In the genomic region with DNA sequence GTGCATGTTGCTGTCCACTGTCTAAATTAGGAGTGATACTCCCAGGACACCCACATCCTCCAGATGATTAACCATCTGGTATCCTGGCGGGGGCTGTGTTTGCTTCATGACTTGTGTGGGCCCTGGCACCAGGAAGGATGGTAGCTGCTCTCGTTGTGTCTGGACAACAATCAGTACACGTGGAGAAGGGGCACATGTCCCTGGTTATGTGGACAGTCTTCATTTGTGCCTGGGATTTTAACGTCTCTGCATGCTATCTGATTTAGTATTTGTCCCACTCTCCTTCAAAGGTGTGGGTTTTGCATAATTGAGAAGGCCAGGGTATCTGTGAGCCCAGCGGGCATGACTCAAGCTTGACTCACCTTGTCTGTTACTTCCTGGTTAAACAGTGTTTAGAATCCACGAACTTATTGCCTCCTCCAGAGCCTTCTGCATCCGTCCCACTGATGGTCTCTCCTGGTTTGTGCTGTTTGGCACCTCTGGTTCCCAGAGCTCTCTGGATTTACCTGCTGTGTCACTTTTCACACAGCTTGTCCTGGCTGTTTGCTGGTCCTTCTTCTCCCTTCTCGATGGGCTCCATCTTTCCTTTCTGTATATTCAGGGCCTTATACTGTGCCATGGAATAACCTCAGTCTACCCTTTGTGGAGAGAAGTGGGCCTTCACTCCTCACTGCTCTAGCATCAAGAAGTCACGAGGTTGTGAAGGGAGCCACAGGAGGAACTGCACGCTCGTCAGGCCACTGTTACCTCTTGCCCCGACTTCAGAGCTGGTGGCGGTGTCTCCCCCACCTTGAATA, we compare ENCODE assay signal across 15 cellular contexts. TPM values are rescaled to one million over a fixed set of nuclear protein-coding genes. Genes with fewer than 3 reads are reported as not detected.
DNase-seq lines count a peak whose midpoint lies in the region; ATAC-seq, FAIRE-seq and TF ChIP-seq lines count a peak whose summit lies in the region.
"Had no signal": no experiment of that assay in that cellular context is flagged by ENCODE, and none has a peak within 500 bp of the region (broad histone marks: within the 10 kb centered on the region; RNA-seq: fewer than 3 reads in every experiment).

No MANE protein-coding gene starts in this region.

- no peak overlapping the region for H3K27ac Mint-ChIP-seq in activated naive CD4-positive, alpha-beta T cell treated with anti-CD3 and anti-CD28 coated beads for 36 hours

- ATAC-seq in HG02610 (IDR thresholded peaks at IDR 0.05; ENCODE audit: unreplicated experiment): no peak
- no peak for ATAC-seq in GM21367 (IDR thresholded peaks at IDR 0.05; ENCODE audit: unreplicated experiment)

- H3K27me3 ChIP-seq in stomach: no peaks in the 10 kb centered on the region

- no peaks in the 10 kb centered on the region for H3K9me3 Mint-ChIP-seq in activated naive CD4-positive, alpha-beta T cell treated with anti-CD3 and anti-CD28 coated beads for 36 hours
- H3K9me3 Mint-ChIP-seq: central memory CD8-positive, alpha-beta T cell had no signal

- DNase-seq in activated naive CD4-positive, alpha-beta T cell treated with anti-CD3 and anti-CD28 coated beads for 36 hours: peak; percentile 22
- no peak for DNase-seq in activated naive CD4-positive, alpha-beta T cell treated with Interleukin-2 at 50 U/mL for 16 hours
- peak; percentile 38 for DNase-seq in NCI-H526 treated with DMSO at 0.1 percent for 48 hours (lab: John Stamatoyannopoulos, UW)
- peak; percentile 91 for DNase-seq in epithelial cell of esophagus (ENCODE audit: low read depth)
- peak; percentile 34 for DNase-seq in stomach
- no peak for DNase-seq in GM19239 (ENCODE audit: insufficient read length, low spot score)
- DNase-seq: CD4-positive, CD25-positive, alpha-beta regulatory T cell; glutamatergic neuron; midbrain; NCI-H187; stimulated activated naive CD4-positive, alpha-beta T cell had no signal

- no peak for TF ChIP-seq EP300 in stomach (IDR thresholded peaks at IDR 0.05)

- no peak overlapping the region for H3K27ac ChIP-seq in stomach

- peaks cover 0 to 12% (median 0%) of the 10 kb centered on the region in 4 donors for H3K4me1 ChIP-seq in stomach

- CTCF ChIA-PET in activated naive CD4-positive, alpha-beta T cell treated with anti-CD3 and anti-CD28 coated beads for 36 hours (lab: Charles Lee): interaction anchor here (1.0 to 1.1 kb wide), 2 partner anchors 19 to 340 kb away, joined by 3 read pairs; no protein-coding TSS in a partner anchor

- WGBS in stomach, 5 donors: 74 to 79% (median 76%) methylated on average over 13 of the region's 13 CpGs

- H3K36me3 Mint-ChIP-seq in activated naive CD4-positive, alpha-beta T cell treated with anti-CD3 and anti-CD28 coated beads for 36 hours (ENCODE audit: low read depth): no peaks in the 10 kb centered on the region
- H3K36me3 Mint-ChIP-seq: CD4-positive, CD25-positive, alpha-beta regulatory T cell had no signal

- no peaks in the 10 kb centered on the region for H3K4me1 Mint-ChIP-seq in activated naive CD4-positive, alpha-beta T cell treated with anti-CD3 and anti-CD28 coated beads for 36 hours (ENCODE audit: low read depth)
- H3K4me1 Mint-ChIP-seq: CD4-positive, CD25-positive, alpha-beta regulatory T cell; central memory CD8-positive, alpha-beta T cell had no signal

- H3K4me3 Mint-ChIP-seq in activated naive CD4-positive, alpha-beta T cell treated with anti-CD3 and anti-CD28 coated beads for 36 hours: no peak overlapping the region
- H3K4me3 Mint-ChIP-seq: CD4-positive, CD25-positive, alpha-beta regulatory T cell; central memory CD8-positive, alpha-beta T cell had no signal

- no peaks in the 10 kb centered on the region for H3K9me3 ChIP-seq in stomach

- intact Hi-C loops in activated naive CD4-positive, alpha-beta T cell treated with anti-CD3 and anti-CD28 coated beads for 36 hours (cut with micrococcal nuclease): no loop called here
- intact Hi-C loops in stomach (cut with DNase I; ENCODE audit: low total_unique reads): no loop called here

- no peak for FAIRE-seq in GM19239 (lab: Jason Lieb, UNC)
- FAIRE-seq: H1 had no signal

- TF ChIP-seq CTCF in epithelial cell of esophagus (IDR thresholded peaks at IDR 0.05; ENCODE audit: insufficient read depth, low read depth, low read length, missing control alignments) (no peak), stomach (IDR thresholded peaks at IDR 0.05) (no peak)

- H3K4me3 ChIP-seq in epithelial cell of esophagus (ENCODE audit: low read length): no peak overlapping the region
- no peak overlapping the region for H3K4me3 ChIP-seq in stomach

- TF ChIP-seq POLR2A in stomach (IDR thresholded peaks at IDR 0.05): no peak

- peaks cover 2% of the 10 kb centered on the region for H3K27me3 Mint-ChIP-seq in activated naive CD4-positive, alpha-beta T cell treated with anti-CD3 and anti-CD28 coated beads for 36 hours (ENCODE audit: low read depth)

- H3K36me3 ChIP-seq in stomach: no peaks in the 10 kb centered on the region

RNA-seq across cellular contexts. Expression of gene ARNT2, which starts 32.5 kb away (rescaled TPM):
- total RNA-seq in activated naive CD4-positive, alpha-beta T cell treated with anti-CD3 and anti-CD28 coated beads for 36 hours: under 1 TPM in 1 of 2 experiments, not detected in 1; 0.14 TPM
- total RNA-seq in stomach: 10 to 100 TPM in 2 of 5 donors, 1 to 10 TPM in 1, under 1 TPM in 2; 0.58 to 27.4 (median 6.2) TPM
- 1 to 10 TPM; 1.1 to 1.8 (median 1.4) TPM for polyA plus RNA-seq in stomach
- total RNA-seq: CD4-positive, CD25-positive, alpha-beta regulatory T cell had no signal
- polyA plus RNA-seq: CD4-positive, CD25-positive, alpha-beta regulatory T cell had no signal

Comparison
In these comparisons a context has a peak if more than half of its experiments do, and no peak if none do; other contexts are left out.
1. DNase-seq: peak in activated naive CD4-positive, alpha-beta T cell treated with anti-CD3 and anti-CD28 coated beads for 36 hours (single experiment), NCI-H526 treated with DMSO at 0.1 percent for 48 hours (single experiment), epithelial cell of esophagus (single experiment) and stomach (single experiment); none in activated naive CD4-positive, alpha-beta T cell treated with Interleukin-2 at 50 U/mL for 16 hours (single experiment) and GM19239 (single experiment).